Comparison of ENCODE assay signal across 8 cellular contexts in the genomic region with DNA sequence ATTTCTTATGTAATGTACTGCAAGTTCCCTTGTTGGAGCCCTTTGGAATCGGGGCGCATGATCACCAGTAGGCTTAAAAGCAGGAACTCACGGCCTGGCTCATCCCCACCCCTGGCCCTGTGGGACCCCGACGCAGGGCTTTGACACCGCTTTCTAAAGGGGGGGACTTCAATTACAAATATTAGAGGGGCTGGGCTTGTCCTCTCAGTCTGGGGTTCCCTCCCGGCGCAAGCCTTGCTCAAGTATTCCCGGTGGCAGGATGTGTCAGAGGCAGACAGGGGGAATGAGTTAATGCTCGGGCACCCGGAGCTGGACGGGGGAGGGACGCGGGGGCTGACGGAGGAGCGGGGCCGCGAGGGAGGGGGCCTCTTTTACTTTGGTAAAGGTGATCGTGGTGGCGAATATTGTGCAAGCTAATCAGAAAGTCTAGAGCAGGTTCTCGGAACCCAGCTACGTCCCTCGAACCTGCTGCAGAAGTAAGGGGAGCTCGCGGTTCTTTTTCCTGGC.
A peak's percentile ranks its signal among the peaks of the same experiment; 100 is the strongest.
DNase-seq lines count a peak whose midpoint lies in the region; ATAC-seq lines count a peak whose summit lies in the region.

No MANE protein-coding gene starts in this region.

- no peaks in the 10 kb centered on the region for H3K9me3 Mint-ChIP-seq in stimulated activated naive B cell treated with anti-CD40 and anti-IgM and Interleukin-4, amounts not matched to agents 10 μg/mL and 1 μg/mL and 100 μg/mL, for 72 hours

- H3K27ac Mint-ChIP-seq in stimulated activated naive B cell treated with anti-CD40 and anti-IgM and Interleukin-4, amounts not matched to agents 10 μg/mL and 1 μg/mL and 100 μg/mL, for 72 hours: no peak overlapping the region

- no peak for ATAC-seq in stimulated activated naive B cell treated with anti-CD40 and anti-IgM and Interleukin-4, amounts not matched to agents 10 μg/mL and 1 μg/mL and 100 μg/mL, for 72 hours (replicated peaks)
- ATAC-seq in GM19035 (IDR thresholded peaks at IDR 0.05; ENCODE audit: unreplicated experiment) (no peak), HG03175 (IDR thresholded peaks at IDR 0.05; ENCODE audit: unreplicated experiment) (no peak)

- H3K27me3 Mint-ChIP-seq in stimulated activated naive B cell treated with anti-CD40 and anti-IgM and Interleukin-4, amounts not matched to agents 10 μg/mL and 1 μg/mL and 100 μg/mL, for 72 hours: peaks cover 43 to 60% of the 10 kb centered on the region in 2 donors

- H3K4me3 Mint-ChIP-seq in stimulated activated naive B cell treated with anti-CD40 and anti-IgM and Interleukin-4, amounts not matched to agents 10 μg/mL and 1 μg/mL and 100 μg/mL, for 72 hours: peak overlapping the region; percentile 67 to 73

- H3K36me3 Mint-ChIP-seq in stimulated activated naive B cell treated with anti-CD40 and anti-IgM and Interleukin-4, amounts not matched to agents 10 μg/mL and 1 μg/mL and 100 μg/mL, for 72 hours: no peaks in the 10 kb centered on the region

- DNase-seq in stimulated activated CD4-positive, alpha-beta T cell treated with anti-CD3 and anti-CD28 coated beads, Interleukin-4, amount 100 ng/mL, for 24 hours: peak; percentile 7
- DNase-seq in stimulated activated CD4-positive, alpha-beta T cell treated with anti-CD3 and anti-CD28 coated beads, Interleukin-1b, Interleukin-23, amount 100 ng/mL, for 48 hours: no peak
- peak; percentile 36 for DNase-seq in astrocyte of the hippocampus (ENCODE audit: low read depth, low spot score)
- DNase-seq in iPS-NIHi11 (ENCODE audit: low spot score): peak; percentile 32
- no peak for DNase-seq in stimulated activated naive B cell treated with anti-CD40 and anti-IgM and Interleukin-4, amounts not matched to agents 10 μg/mL and 1 μg/mL and 100 μg/mL, for 72 hours
- DNase-seq in NCI-H226: no peak

- H3K4me1 Mint-ChIP-seq in stimulated activated naive B cell treated with anti-CD40 and anti-IgM and Interleukin-4, amounts not matched to agents 10 μg/mL and 1 μg/mL and 100 μg/mL, for 72 hours: peaks cover 16 to 27% of the 10 kb centered on the region in 2 donors

Comparison
In these comparisons a context has a peak if more than half of its experiments do, and no peak if none do; other contexts are left out.
1. DNase-seq: peak in stimulated activated CD4-positive, alpha-beta T cell treated with anti-CD3 and anti-CD28 coated beads, Interleukin-4, amount 100 ng/mL, for 24 hours (single experiment), astrocyte of the hippocampus (single experiment) and iPS-NIHi11 (single experiment); none in stimulated activated CD4-positive, alpha-beta T cell treated with anti-CD3 and anti-CD28 coated beads, Interleukin-1b, Interleukin-23, amount 100 ng/mL, for 48 hours (single experiment), stimulated activated naive B cell treated with anti-CD40 and anti-IgM and Interleukin-4, amounts not matched to agents 10 μg/mL and 1 μg/mL and 100 μg/mL, for 72 hours (single experiment) and NCI-H226 (single experiment).